9 cellular contexts compared by ENCODE assay signal in the genomic region with DNA sequence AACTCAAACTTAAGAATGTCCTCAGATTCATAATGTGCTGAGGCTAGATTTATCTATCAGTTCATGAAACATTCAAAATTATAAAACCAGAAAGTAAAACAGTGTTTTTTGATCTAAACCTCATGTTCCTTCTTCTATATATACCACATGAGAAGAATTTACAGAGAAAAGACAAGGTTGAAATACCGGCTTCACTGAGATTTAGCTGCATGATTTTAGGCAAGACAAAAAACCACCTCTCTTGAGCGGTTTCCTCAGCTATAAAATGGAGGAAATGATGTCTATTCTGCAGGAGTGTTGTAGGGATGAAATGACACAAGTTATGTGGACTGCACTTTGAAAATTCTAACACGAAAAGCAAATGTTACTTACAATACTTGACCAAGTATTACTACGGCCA.
"Had no signal": no experiment of that assay in that cellular context is flagged by ENCODE, and none has a peak within 500 bp of the region (broad histone marks: within the 10 kb centered on the region; RNA-seq: fewer than 3 reads in every experiment).

No MANE protein-coding gene starts in this region.

- ATAC-seq: GM23338 had no signal

- H3K9ac ChIP-seq: KMS-11 had no signal

- H3K27ac ChIP-seq: KMS-11 had no signal

- H3K4me3 ChIP-seq: GM23338 had no signal

- FAIRE-seq: H54, HTR-8/SVneo had no signal

- H3K4me2 ChIP-seq: GM23338, KMS-11 had no signal

- DNase-seq: H9, HCEC 1CT, IMR-90, Karpas-422, KBM-7 had no signal
